ENCODE assay signal across 18 cellular contexts in genomic region chr15:44414001-44414400, GRCh38.
"Had no signal": no experiment of that assay in that cellular context is flagged by ENCODE, and none has a peak within 500 bp of the region (broad histone marks: within the 10 kb centered on the region; RNA-seq: fewer than 3 reads in every experiment).

No MANE protein-coding gene starts in this region.

- H3K27me3 ChIP-seq: ascending aorta, colonic mucosa, ovary, tibial artery had no signal

- ATAC-seq: mucosa of descending colon; naive thymus-derived CD4-positive, alpha-beta T cell; sciatic nerve; stimulated activated naive B cell treated with anti-CD40 and anti-IgM and Interleukin-4, amounts not matched to agents 10 μg/mL and 1 μg/mL and 100 μg/mL, for 72 hours had no signal

- H3K4me1 Mint-ChIP-seq: central memory CD8-positive, alpha-beta T cell; endodermal cell; stimulated activated naive B cell treated with anti-CD40 and anti-IgM and Interleukin-4, amounts not matched to agents 10 μg/mL and 1 μg/mL and 100 μg/mL, for 72 hours had no signal

- H3K27ac ChIP-seq: ascending aorta, colonic mucosa, epithelial cell of prostate, ovary, tibial artery had no signal

- H3K27ac Mint-ChIP-seq: endodermal cell; stimulated activated naive B cell treated with anti-CD40 and anti-IgM and Interleukin-4, amounts not matched to agents 10 μg/mL and 1 μg/mL and 100 μg/mL, for 72 hours had no signal

- H3K4me1 ChIP-seq: ascending aorta, colonic mucosa, tibial artery had no signal

- H3K9me3 ChIP-seq: ascending aorta, colonic mucosa, mucosa of descending colon, ovary, tibial artery had no signal

- H3K36me3 ChIP-seq: colonic mucosa, ovary had no signal

- H3K4me3 ChIP-seq: ascending aorta, colonic mucosa, mucosa of descending colon, ovary, tibial artery had no signal

- DNase-seq: activated CD4-positive, alpha-beta T cell treated with anti-CD3 and anti-CD28 coated beads, Interleukin-2, amount 50 U/mL, for 4 hours; activated CD8-positive, alpha-beta memory T cell treated with anti-CD3 and anti-CD28 coated beads, Interleukin-2, amount 50 U/mL, for 48 hours; activated naive CD4-positive, alpha-beta T cell treated with Interleukin-2 at 50 U/mL for 16 hours; colonic mucosa; endodermal cell; foreskin fibroblast; mesenchymal stem cell; mucosa of descending colon; naive thymus-derived CD4-positive, alpha-beta T cell; ovary; stimulated activated CD4-positive, alpha-beta T cell treated with anti-CD3 and anti-CD28 coated beads, Interleukin-4, amount 100 ng/mL, for 4 hours; stimulated activated naive B cell treated with anti-CD40 and anti-IgM and Interleukin-4, amounts not matched to agents 10 μg/mL and 1 μg/mL and 100 μg/mL, for 72 hours; T1000; tibial artery had no signal

- H3K9me3 Mint-ChIP-seq: central memory CD8-positive, alpha-beta T cell had no signal

- H3K27me3 Mint-ChIP-seq: central memory CD8-positive, alpha-beta T cell; naive thymus-derived CD4-positive, alpha-beta T cell; stimulated activated naive B cell treated with anti-CD40 and anti-IgM and Interleukin-4, amounts not matched to agents 10 μg/mL and 1 μg/mL and 100 μg/mL, for 72 hours had no signal

- H3K4me3 Mint-ChIP-seq: central memory CD8-positive, alpha-beta T cell; endodermal cell; naive thymus-derived CD4-positive, alpha-beta T cell; stimulated activated naive B cell treated with anti-CD40 and anti-IgM and Interleukin-4, amounts not matched to agents 10 μg/mL and 1 μg/mL and 100 μg/mL, for 72 hours had no signal
